In the genomic region with DNA sequence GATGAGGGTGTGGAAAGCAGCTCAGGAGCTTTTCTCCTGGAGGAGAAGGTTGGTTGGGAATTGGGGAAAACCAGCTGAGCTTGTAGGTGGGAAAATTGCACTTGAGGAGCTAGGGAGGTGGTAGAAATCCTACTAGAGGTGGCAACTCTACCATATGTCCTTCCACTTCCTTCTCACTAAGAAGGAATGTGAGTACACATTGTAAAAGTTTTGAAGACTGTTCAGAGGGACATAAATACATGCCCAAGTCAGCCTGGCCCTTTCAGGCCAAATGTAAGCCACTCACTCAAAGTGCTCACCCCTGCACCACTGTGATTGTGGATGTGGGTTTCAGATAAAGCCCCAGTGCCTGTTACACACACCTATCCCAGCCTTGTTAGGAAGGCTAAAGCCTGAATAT, we compare ENCODE assay signal across 29 cellular contexts.
"Had no signal": no experiment of that assay in that cellular context is flagged by ENCODE, and none has a peak within 500 bp of the region (broad histone marks: within the 10 kb centered on the region; RNA-seq: fewer than 3 reads in every experiment).

No MANE protein-coding gene starts in this region.

- H3K4me3 ChIP-seq: K562, Peyer's patch had no signal

- H3K27me3 ChIP-seq: Peyer's patch had no signal

- H3K27ac Mint-ChIP-seq: activated CD4-positive, alpha-beta memory T cell treated with anti-CD3 and anti-CD28 coated beads, Interleukin-2, amount 10 ng/mL, durations not matched to agents 7 days and 5 days; activated naive CD8-positive, alpha-beta T cell treated with anti-CD3 and anti-CD28 coated beads for 36 hours; activated T-cell treated with anti-CD3 and anti-CD28 coated beads, Interleukin-2, amount 50 U/mL, for 72 hours; activated T-helper 17 cell treated with anti-CD3 and anti-CD28 coated beads, Interleukin-2, amount 50 U/mL, for 72 hours had no signal

- H3K4me1 ChIP-seq: Peyer's patch had no signal

- H3K4me3 Mint-ChIP-seq: activated CD4-positive, alpha-beta memory T cell treated with anti-CD3 and anti-CD28 coated beads, Interleukin-2, amount 10 ng/mL, durations not matched to agents 7 days and 5 days; activated naive CD8-positive, alpha-beta T cell treated with anti-CD3 and anti-CD28 coated beads for 36 hours; activated T-cell treated with anti-CD3 and anti-CD28 coated beads, Interleukin-2, amount 50 U/mL, for 72 hours; activated T-helper 17 cell treated with anti-CD3 and anti-CD28 coated beads, Interleukin-2, amount 50 U/mL, for 72 hours had no signal

- H3K9me3 Mint-ChIP-seq: activated CD4-positive, alpha-beta memory T cell treated with anti-CD3 and anti-CD28 coated beads, Interleukin-2, amount 10 ng/mL, durations not matched to agents 7 days and 5 days; activated naive CD8-positive, alpha-beta T cell treated with anti-CD3 and anti-CD28 coated beads for 36 hours; activated T-cell treated with anti-CD3 and anti-CD28 coated beads, Interleukin-2, amount 50 U/mL, for 72 hours; activated T-helper 17 cell treated with anti-CD3 and anti-CD28 coated beads, Interleukin-2, amount 50 U/mL, for 72 hours had no signal

- H3K27me3 Mint-ChIP-seq: activated CD4-positive, alpha-beta memory T cell treated with anti-CD3 and anti-CD28 coated beads, Interleukin-2, amount 10 ng/mL, durations not matched to agents 7 days and 5 days; activated naive CD8-positive, alpha-beta T cell treated with anti-CD3 and anti-CD28 coated beads for 36 hours; activated T-helper 17 cell treated with anti-CD3 and anti-CD28 coated beads, Interleukin-2, amount 50 U/mL, for 72 hours had no signal

- DNase-seq: activated CD4-positive, alpha-beta memory T cell treated with anti-CD3 and anti-CD28 coated beads, Interleukin-2, amount 10 ng/mL, durations not matched to agents 7 days and 5 days; activated CD4-positive, alpha-beta T cell treated with anti-CD3 and anti-CD28 coated beads for 1 hour; activated CD4-positive, alpha-beta T cell treated with anti-CD3 and anti-CD28 coated beads for 48 hours; activated CD4-positive, CD25-positive, alpha-beta regulatory T cell; activated effector memory CD4-positive, alpha-beta T cell treated with anti-CD3 and anti-CD28 coated beads, Interleukin-2, amount 50 U/mL, for 16 hours; activated naive CD4-positive, alpha-beta T cell; activated naive CD4-positive, alpha-beta T cell treated with anti-CD3 and anti-CD28 coated beads, Interleukin-2, amount 50 U/mL, for 16 hours; activated naive CD8-positive, alpha-beta T cell treated with anti-CD3 and anti-CD28 coated beads for 36 hours; activated T-cell treated with anti-CD3 and anti-CD28 coated beads, Interleukin-2, amount 50 U/mL, for 1 hour; activated T-cell treated with anti-CD3 and anti-CD28 coated beads, Interleukin-2, amount 50 U/mL, for 72 hours; amniotic stem cell; aorta; NCI-H1048; NCI-H1105 treated with DMSO at 0.1 percent for 48 hours; NCI-H1436; NCI-H1694; NCI-H1930; NCI-H345; NCI-H524 treated with DMSO at 0.1 percent for 48 hours; Peyer's patch; RPMI8226; SIG-M5; T-helper 1 cell; T-helper 2 cell; T-helper 9 cell; WERI-Rb-1 had no signal

- H3K4me1 Mint-ChIP-seq: activated CD4-positive, alpha-beta memory T cell treated with anti-CD3 and anti-CD28 coated beads, Interleukin-2, amount 10 ng/mL, durations not matched to agents 7 days and 5 days; activated naive CD8-positive, alpha-beta T cell treated with anti-CD3 and anti-CD28 coated beads for 36 hours; activated T-helper 17 cell treated with anti-CD3 and anti-CD28 coated beads, Interleukin-2, amount 50 U/mL, for 72 hours had no signal

- H3K36me3 ChIP-seq: Peyer's patch, WERI-Rb-1 had no signal

- H3K27ac ChIP-seq: Peyer's patch, WERI-Rb-1 had no signal

- ATAC-seq: activated T-cell treated with anti-CD3 and anti-CD28 coated beads, Interleukin-2, amount 50 U/mL, for 72 hours; activated T-helper 17 cell treated with anti-CD3 and anti-CD28 coated beads, Interleukin-2, amount 50 U/mL, for 72 hours; K562; SK-N-SH treated with all-trans-retinoic acid at 6 μM for 48 hours had no signal

- H3K9me3 ChIP-seq: Peyer's patch had no signal
